In genomic region chr6:156844089-156844488, GRCh38 we compare ENCODE assay signal across 20 cellular contexts.
"Had no signal": no experiment of that assay in that cellular context is flagged by ENCODE, and none has a peak within 500 bp of the region (broad histone marks: within the 10 kb centered on the region; RNA-seq: fewer than 3 reads in every experiment).

No MANE protein-coding gene starts in this region.

- H3K36me3 ChIP-seq: vagina had no signal

- H3K4me3 ChIP-seq: coronary artery, psoas muscle, skin epidermis, vagina had no signal

- H3K27me3 Mint-ChIP-seq: activated naive CD8-positive, alpha-beta T cell treated with anti-CD3 and anti-CD28 coated beads for 36 hours; brain; stimulated activated naive CD8-positive, alpha-beta T cell treated with anti-CD3 and anti-CD28 coated beads, Interleukin-15, amount 100 ng/mL, for 72 hours had no signal

- H3K27ac Mint-ChIP-seq: activated naive CD8-positive, alpha-beta T cell treated with anti-CD3 and anti-CD28 coated beads for 36 hours; stimulated activated naive CD8-positive, alpha-beta T cell treated with anti-CD3 and anti-CD28 coated beads, Interleukin-15, amount 100 ng/mL, for 72 hours had no signal

- DNase-seq: activated CD4-positive, alpha-beta T cell treated with anti-CD3 and anti-CD28 coated beads, Interleukin-2, amount 50 U/mL, for 4 hours; activated CD4-positive, CD25-positive, alpha-beta regulatory T cell treated with anti-CD3 and anti-CD28 coated beads, Interleukin-2, amount 50 U/mL, for 72 hours; activated gamma-delta T cell; activated naive CD8-positive, alpha-beta T cell treated with anti-CD3 and anti-CD28 coated beads for 36 hours; central memory CD4-positive, alpha-beta T cell; erythroblast; immature natural killer cell; kidney glomerular epithelial cell; left ventricle myocardium superior; mesenchymal stem cell; psoas muscle; right cardiac atrium; stimulated activated naive CD8-positive, alpha-beta T cell treated with anti-CD3 and anti-CD28 coated beads, Interleukin-15, amount 100 ng/mL, for 72 hours; T-helper 1 cell; T1000; trophoblast cell had no signal

- ATAC-seq: left ventricle myocardium superior; psoas muscle; right cardiac atrium; stimulated activated naive CD8-positive, alpha-beta T cell treated with anti-CD3 and anti-CD28 coated beads, Interleukin-15, amount 100 ng/mL, for 72 hours had no signal

- H3K4me3 Mint-ChIP-seq: activated naive CD8-positive, alpha-beta T cell treated with anti-CD3 and anti-CD28 coated beads for 36 hours; brain; immature natural killer cell; stimulated activated naive CD8-positive, alpha-beta T cell treated with anti-CD3 and anti-CD28 coated beads, Interleukin-15, amount 100 ng/mL, for 72 hours had no signal

- H3K27me3 ChIP-seq: vagina had no signal

- H3K27ac ChIP-seq: coronary artery, psoas muscle, skin epidermis, vagina had no signal

- H3K9me3 ChIP-seq: psoas muscle, vagina had no signal

- H3K9me3 Mint-ChIP-seq: activated naive CD8-positive, alpha-beta T cell treated with anti-CD3 and anti-CD28 coated beads for 36 hours; immature natural killer cell; stimulated activated naive CD8-positive, alpha-beta T cell treated with anti-CD3 and anti-CD28 coated beads, Interleukin-15, amount 100 ng/mL, for 72 hours had no signal
